ENCODE assay signal across 25 cellular contexts in the genomic region with DNA sequence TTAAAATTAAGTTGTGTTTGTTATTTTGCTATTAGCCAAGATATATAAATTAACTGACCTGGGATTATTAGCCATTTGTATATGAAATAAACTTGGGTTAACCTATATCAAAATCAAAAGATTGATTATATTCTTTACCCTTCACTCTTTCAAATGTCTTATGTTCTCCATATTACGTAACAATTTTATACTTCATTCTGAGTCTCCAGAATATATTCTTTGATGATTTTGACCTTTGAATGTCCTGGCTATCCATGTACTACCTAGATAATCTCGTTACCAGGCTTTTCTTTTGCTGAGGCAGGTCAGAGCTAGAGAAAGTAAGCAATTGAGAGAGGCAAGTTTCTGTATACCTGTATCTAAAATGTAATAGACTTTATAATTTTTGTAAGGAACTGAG. TPM values are rescaled to one million over a fixed set of nuclear protein-coding genes. Genes with fewer than 3 reads are reported as not detected.
DNase-seq lines count a peak whose midpoint lies in the region; ATAC-seq, FAIRE-seq and TF ChIP-seq lines count a peak whose summit lies in the region.
"Had no signal": no experiment of that assay in that cellular context is flagged by ENCODE, and none has a peak within 500 bp of the region (broad histone marks: within the 10 kb centered on the region; RNA-seq: fewer than 3 reads in every experiment).

No MANE protein-coding gene starts in this region.

- H3K27me3 ChIP-seq in DOHH2 (ENCODE audit: control insufficient read depth, low read length) = no peaks in the 10 kb centered on the region
- H3K27me3 ChIP-seq in pancreas = no peaks in the 10 kb centered on the region
- H3K27me3 ChIP-seq: SJCRH30 had no signal

- H3K27ac Mint-ChIP-seq in activated naive CD4-positive, alpha-beta T cell treated with anti-CD3 and anti-CD28 coated beads, Interleukin-2, amount 10 ng/mL, durations not matched to agents 7 days and 5 days = no peak overlapping the region
- H3K27ac Mint-ChIP-seq: activated CD4-positive, alpha-beta T cell treated with anti-CD3 and anti-CD28 coated beads, Interleukin-2, amount 10 ng/mL, durations not matched to agents 24 days and 14 days; activated naive CD8-positive, alpha-beta T cell treated with anti-CD3 and anti-CD28 coated beads, Interleukin-2, amount 10 ng/mL, durations not matched to agents 7 days and 5 days; T-helper 1 cell treated with Interleukin-12 subunit alpha and Interleukin-12 subunit beta and Interleukin-4 antibody, amounts not matched to agents 30 μg/mL and 1 μg/mL, for 36 hours had no signal

- H4K20me1 ChIP-seq in DOHH2 (ENCODE audit: control insufficient read depth, insufficient read depth, low read depth, low read length) = peaks cover 12% of the 10 kb centered on the region; the same call in 1 of the 2 replicates

- peaks cover 51% of the 10 kb centered on the region for H3K4me1 ChIP-seq in DOHH2 (ENCODE audit: control insufficient read depth, low read length)
- H3K4me1 ChIP-seq in pancreas = peaks cover 8 to 46% (median 30%) of the 10 kb centered on the region in 3 donors
- H3K4me1 ChIP-seq: SJCRH30 had no signal

- no peak for ATAC-seq in pancreas
- no peak for ATAC-seq in HG02970 (IDR thresholded peaks at IDR 0.05; ENCODE audit: low FRiP score, unreplicated experiment)
- ATAC-seq in HG03175 (IDR thresholded peaks at IDR 0.05; ENCODE audit: unreplicated experiment) = no peak
- ATAC-seq: activated T-cell treated with anti-CD3 and anti-CD28 coated beads, Interleukin-2, amount 50 U/mL, for 72 hours; sciatic nerve had no signal

- TF ChIP-seq CTCF in DOHH2 (IDR thresholded peaks at IDR 0.05; ENCODE audit: low read depth, low read length, poor library complexity, severe bottlenecking) (no peak), pancreas (IDR thresholded peaks at IDR 0.05) (no peak)

- intact Hi-C loops in pancreas (cut with DNase I) = no loop called here

- peaks cover 87% of the 10 kb centered on the region for H3K79me2 ChIP-seq in DOHH2 (ENCODE audit: control insufficient read depth, low read length)

- H3K27me3 Mint-ChIP-seq in activated naive CD4-positive, alpha-beta T cell treated with anti-CD3 and anti-CD28 coated beads, Interleukin-2, amount 10 ng/mL, durations not matched to agents 7 days and 5 days = peaks cover 8% of the 10 kb centered on the region
- H3K27me3 Mint-ChIP-seq: activated CD4-positive, alpha-beta T cell treated with anti-CD3 and anti-CD28 coated beads, Interleukin-2, amount 10 ng/mL, durations not matched to agents 24 days and 14 days; activated naive CD8-positive, alpha-beta T cell treated with anti-CD3 and anti-CD28 coated beads, Interleukin-2, amount 10 ng/mL, durations not matched to agents 7 days and 5 days had no signal

- H3K9me3 ChIP-seq in DOHH2 (ENCODE audit: control insufficient read depth, insufficient read depth, low read length) (no peaks in the 10 kb centered on the region), pancreas (no peaks in the 10 kb centered on the region)
- H3K9me3 ChIP-seq: SJCRH30 had no signal

- no peak overlapping the region for H3K4me3 ChIP-seq in DOHH2 (ENCODE audit: low read length)
- no peak overlapping the region for H3K4me3 ChIP-seq in pancreas
- H3K4me3 ChIP-seq: lung, SJCRH30 had no signal

- H3K4me2 ChIP-seq in DOHH2 (ENCODE audit: low read length) = peak overlapping the region; percentile 85

- H3K9me3 Mint-ChIP-seq in activated naive CD4-positive, alpha-beta T cell treated with anti-CD3 and anti-CD28 coated beads, Interleukin-2, amount 10 ng/mL, durations not matched to agents 7 days and 5 days = no peaks in the 10 kb centered on the region
- H3K9me3 Mint-ChIP-seq: activated CD4-positive, alpha-beta T cell treated with anti-CD3 and anti-CD28 coated beads, Interleukin-2, amount 10 ng/mL, durations not matched to agents 24 days and 14 days; activated naive CD8-positive, alpha-beta T cell treated with anti-CD3 and anti-CD28 coated beads, Interleukin-2, amount 10 ng/mL, durations not matched to agents 7 days and 5 days; activated T-cell treated with anti-CD3 and anti-CD28 coated beads, Interleukin-2, amount 50 U/mL, for 72 hours; T-helper 1 cell treated with Interleukin-12 subunit alpha and Interleukin-12 subunit beta and Interleukin-4 antibody, amounts not matched to agents 30 μg/mL and 1 μg/mL, for 36 hours had no signal

- peaks cover 47% of the 10 kb centered on the region for H3K4me1 Mint-ChIP-seq in activated naive CD4-positive, alpha-beta T cell treated with anti-CD3 and anti-CD28 coated beads, Interleukin-2, amount 10 ng/mL, durations not matched to agents 7 days and 5 days

- WGBS in pancreas, 2 donors = 60 to 70% methylated on average over 2 of the region's 2 CpGs

- H3K4me3 Mint-ChIP-seq in activated naive CD4-positive, alpha-beta T cell treated with anti-CD3 and anti-CD28 coated beads, Interleukin-2, amount 10 ng/mL, durations not matched to agents 7 days and 5 days = no peak overlapping the region
- H3K4me3 Mint-ChIP-seq: activated CD4-positive, alpha-beta T cell treated with anti-CD3 and anti-CD28 coated beads, Interleukin-2, amount 10 ng/mL, durations not matched to agents 24 days and 14 days; activated naive CD8-positive, alpha-beta T cell treated with anti-CD3 and anti-CD28 coated beads, Interleukin-2, amount 10 ng/mL, durations not matched to agents 7 days and 5 days; T-helper 1 cell treated with Interleukin-12 subunit alpha and Interleukin-12 subunit beta and Interleukin-4 antibody, amounts not matched to agents 30 μg/mL and 1 μg/mL, for 36 hours had no signal

- no peaks in the 10 kb centered on the region for H3K9me2 ChIP-seq in DOHH2 (replicated peaks; ENCODE audit: control insufficient read depth, low read length)

- H3F3A ChIP-seq in DOHH2 (ENCODE audit: control insufficient read depth, insufficient read depth) = no peaks in the 10 kb centered on the region

- H3K36me3 Mint-ChIP-seq in activated naive CD4-positive, alpha-beta T cell treated with anti-CD3 and anti-CD28 coated beads, Interleukin-2, amount 10 ng/mL, durations not matched to agents 7 days and 5 days = peaks cover 23% of the 10 kb centered on the region

- CTCF ChIA-PET in activated naive CD4-positive, alpha-beta T cell treated with anti-CD3 and anti-CD28 coated beads, Interleukin-2, amount 10 ng/mL, durations not matched to agents 7 days and 5 days (lab: Charles Lee) = interaction anchor here (1.3 kb wide), 1 partner anchor 79 kb away, joined by 5 read pairs; no protein-coding TSS in a partner anchor

- H3K27ac ChIP-seq in DOHH2 (ENCODE audit: low read depth, low read length) (no peak overlapping the region), pancreas (no peak overlapping the region)
- H3K27ac ChIP-seq: SJCRH30 had no signal

- peak; percentile 43 for DNase-seq in NCI-H82 treated with DMSO at 0.1 percent for 48 hours (lab: John Stamatoyannopoulos, UW; ENCODE audit: unreplicated experiment)
- no peak for DNase-seq in pancreas
- no peak for DNase-seq in NOMO-1 (lab: John Stamatoyannopoulos, UW; ENCODE audit: unreplicated experiment in 2 of 2)
- no peak for DNase-seq in activated naive CD4-positive, alpha-beta T cell treated with anti-CD3 and anti-CD28 coated beads, Interleukin-2, amount 10 ng/mL, durations not matched to agents 7 days and 5 days
- DNase-seq: activated CD4-positive, alpha-beta T cell treated with anti-CD3 and anti-CD28 coated beads, Interleukin-2, amount 10 ng/mL, durations not matched to agents 24 days and 14 days; activated naive CD8-positive, alpha-beta T cell treated with anti-CD3 and anti-CD28 coated beads, Interleukin-2, amount 10 ng/mL, durations not matched to agents 7 days and 5 days; activated T-cell treated with anti-CD3 and anti-CD28 coated beads, Interleukin-2, amount 50 U/mL, for 72 hours; cerebellar nuclear complex; DMS 273 treated with DMSO at 0.1 percent for 48 hours; foreskin fibroblast; HCEC 1CT; islet precursor cell; KBM-7; MV-4-11; NCI-H1694 treated with DMSO at 0.1 percent for 48 hours; NCI-H2227 treated with DMSO at 0.1 percent for 48 hours; SJCRH30 had no signal

- peaks cover 50% of the 10 kb centered on the region for H3K36me3 ChIP-seq in DOHH2 (ENCODE audit: control insufficient read depth, low read length)
- H3K36me3 ChIP-seq in pancreas = no peaks in the 10 kb centered on the region
- H3K36me3 ChIP-seq: SJCRH30 had no signal

- peak; percentile 5 for FAIRE-seq in colon (lab: Jason Lieb, UNC)
- peak; percentile 45 for FAIRE-seq in pancreas (lab: Jason Lieb, UNC)
- FAIRE-seq: RCC 7860 had no signal

RNA-seq across cellular contexts. Expression of gene PPM1A, which starts 3.6 kb away (rescaled TPM):
- 10 to 100 TPM; 20.9 to 32.3 (median 23.9) TPM for total RNA-seq in pancreas
- polyA plus RNA-seq in pancreas = 10 to 100 TPM in 1 of 2 donors, 1 to 10 TPM in 1; 10.0 to 24.3 TPM
